Comparison of ENCODE assay signal across 26 cellular contexts in the genomic region with DNA sequence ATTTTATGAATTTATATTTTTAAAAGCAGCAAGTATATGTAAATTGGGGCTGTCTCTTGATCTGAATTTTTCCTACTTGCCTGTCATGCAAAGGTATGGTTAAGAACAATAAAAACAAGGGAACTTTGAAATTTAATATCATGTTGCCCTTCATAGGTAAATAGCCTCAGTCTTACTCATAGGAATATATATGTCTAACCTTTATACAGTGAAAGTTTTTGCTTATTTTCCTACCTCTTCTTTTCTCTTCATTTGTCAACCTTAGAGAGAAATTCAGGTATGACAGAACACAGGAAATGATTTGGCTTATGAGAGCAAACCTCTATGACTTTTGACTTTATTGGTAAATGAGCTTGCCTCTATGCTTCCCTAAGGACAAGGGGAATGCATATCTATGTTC.
DNase-seq lines count a peak whose midpoint lies in the region; ATAC-seq and TF ChIP-seq lines count a peak whose summit lies in the region.
"Had no signal": no experiment of that assay in that cellular context is flagged by ENCODE, and none has a peak within 500 bp of the region (broad histone marks: within the 10 kb centered on the region; RNA-seq: fewer than 3 reads in every experiment).

No MANE protein-coding gene starts in this region.

- BruUV-seq in PC-3 (replicated peaks; lab: Mats Ljungman, UMichigan): no TSS peak

- no peak overlapping the region for H3K4me3 ChIP-seq in PC-3 (ENCODE audit: low read length)
- H3K4me3 ChIP-seq: A549; BLaER1; BLaER1 treated with 17β-estradiol and CSF1 and Interleukin-3, amounts not matched to agents 10 nM and 100 nM had no signal

- H3K4me1 ChIP-seq in PC-3 (ENCODE audit: insufficient read depth, low read length): peaks cover 15% of the 10 kb centered on the region
- H3K4me1 ChIP-seq: A549; BE2C; BLaER1; BLaER1 treated with 17β-estradiol and CSF1 and Interleukin-3, amounts not matched to agents 10 nM and 100 nM; Caco-2 had no signal

- no peaks in the 10 kb centered on the region for H3K9me2 ChIP-seq in PC-3 (replicated peaks; ENCODE audit: low read length)

- peak overlapping the region; percentile 30; the same call in 1 of the 2 replicates for H3K4me2 ChIP-seq in PC-3 (ENCODE audit: low read length)
- H3K4me2 ChIP-seq: A549; BLaER1; BLaER1 treated with 17β-estradiol and CSF1 and Interleukin-3, amounts not matched to agents 10 nM and 100 nM had no signal

- H3K27me3 ChIP-seq in PC-3 (ENCODE audit: low read length): no peaks in the 10 kb centered on the region
- H3K27me3 ChIP-seq: BE2C; BLaER1; BLaER1 treated with 17β-estradiol and CSF1 and Interleukin-3, amounts not matched to agents 10 nM and 100 nM had no signal

- CTCF ChIA-PET in PC-3 (lab: Charles Lee): no interaction called here

- H3F3A ChIP-seq in PC-3 (ENCODE audit: low read length, unreplicated experiment): no peaks in the 10 kb centered on the region

- no peak overlapping the region for H2AFZ ChIP-seq in PC-3 (ENCODE audit: low read length)

- in situ Hi-C loops in ACHN (cut with HindIII; ENCODE audit: low pct_ligation_motif_present, low pct_unique_long_range_greater_than_20kb, low sequenced_read_pairs): no loop called here

- H3K36me3 ChIP-seq in PC-3 (ENCODE audit: low read depth, low read length): no peaks in the 10 kb centered on the region
- H3K36me3 ChIP-seq: BE2C; BLaER1; BLaER1 treated with 17β-estradiol and CSF1 and Interleukin-3, amounts not matched to agents 10 nM and 100 nM had no signal

- no peaks in the 10 kb centered on the region for H3K9me3 ChIP-seq in PC-3 (ENCODE audit: low read length)
- H3K9me3 ChIP-seq: A549; BLaER1; BLaER1 treated with 17β-estradiol and CSF1 and Interleukin-3, amounts not matched to agents 10 nM and 100 nM; Caco-2 had no signal

- H3K27ac ChIP-seq in PC-3 (ENCODE audit: low read length): peak overlapping the region; percentile 38
- H3K27ac ChIP-seq: 22Rv1; A549; BLaER1; BLaER1 treated with 17β-estradiol and CSF1 and Interleukin-3, amounts not matched to agents 10 nM and 100 nM; C4-2B had no signal

- intact Hi-C loops in PC-3 (cut with micrococcal nuclease): no loop called here

- TF ChIP-seq CTCF in PC-3 (conservative IDR thresholded peaks at IDR 0.05; ENCODE audit: low read depth, low read length): no peak

- POLR2A ChIA-PET in PC-3 (lab: Charles Lee; ENCODE audit: unreplicated experiment): no interaction called here

- H4K20me1 ChIP-seq in PC-3 (ENCODE audit: low read length): no peaks in the 10 kb centered on the region
- H4K20me1 ChIP-seq: BLaER1; BLaER1 treated with 17β-estradiol and CSF1 and Interleukin-3, amounts not matched to agents 10 nM and 100 nM had no signal

- DNase-seq in PC-3 (peak; percentile 74), ACHN (no peak)
- DNase-seq: 8988T; AML-193; BE2C; C1 segment of cervical spinal cord; Caco-2; Calu3; CD4-positive, alpha-beta memory T cell; CD4-positive, alpha-beta T cell; CD4-positive, CD25-positive, alpha-beta regulatory T cell; CD8-positive, alpha-beta memory T cell; CD8-positive, alpha-beta T cell; COR-L47; DMS 273 treated with DMSO at 0.1 percent for 48 hours; DMS153; DMS53; DMS79; DMS79 treated with DMSO at 0.1 percent for 48 hours; DND-41; EL had no signal

- H3K9ac ChIP-seq in PC-3 (ENCODE audit: low read length): no peak overlapping the region
- H3K9ac ChIP-seq: BLaER1; BLaER1 treated with 17β-estradiol and CSF1 and Interleukin-3, amounts not matched to agents 10 nM and 100 nM had no signal

- H3K79me2 ChIP-seq in PC-3 (ENCODE audit: low read length): no peaks in the 10 kb centered on the region

- peak; percentile 86 for ATAC-seq in PC-3
- ATAC-seq: A549; CD8-positive, alpha-beta T cell had no signal
